Comparison of ENCODE assay signal across 11 cellular contexts in the genomic region with DNA sequence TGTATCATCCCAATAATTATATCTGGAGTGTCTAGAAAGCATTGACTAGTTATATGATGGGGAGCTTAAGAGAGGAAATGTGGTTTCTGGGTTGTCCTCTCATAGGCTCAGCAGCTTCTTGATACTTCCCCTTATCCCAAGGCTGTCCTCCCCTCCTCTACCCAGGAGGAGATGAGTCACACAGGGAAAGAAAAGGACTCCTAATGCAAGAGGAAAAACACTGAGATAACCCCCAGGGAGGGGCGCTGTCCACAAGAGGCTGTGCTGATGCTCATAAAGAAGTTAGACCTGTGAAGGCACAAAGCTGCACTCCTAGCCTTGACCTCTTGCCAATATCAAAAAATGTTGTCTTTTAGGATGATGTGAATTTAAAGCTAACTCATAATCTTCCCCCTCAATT. TPM values are rescaled to one million over a fixed set of nuclear protein-coding genes. Genes with fewer than 3 reads are reported as not detected.
DNase-seq lines count a peak whose midpoint lies in the region; ATAC-seq and TF ChIP-seq lines count a peak whose summit lies in the region.
"Had no signal": no experiment of that assay in that cellular context is flagged by ENCODE, and none has a peak within 500 bp of the region (broad histone marks: within the 10 kb centered on the region; RNA-seq: fewer than 3 reads in every experiment).

No MANE protein-coding gene starts in this region.

- peaks cover 0 to 7% (median 2%) of the 10 kb centered on the region in 7 donors for H3K4me1 Mint-ChIP-seq in naive thymus-derived CD4-positive, alpha-beta T cell
- peaks cover under 1% of the 10 kb centered on the region for H3K4me1 Mint-ChIP-seq in activated CD4-positive, alpha-beta T cell treated with anti-CD3 and anti-CD28 coated beads for 36 hours

- no peak overlapping the region for H3K4me3 Mint-ChIP-seq in naive thymus-derived CD4-positive, alpha-beta T cell
- no peak overlapping the region for H3K4me3 Mint-ChIP-seq in activated CD4-positive, alpha-beta T cell treated with anti-CD3 and anti-CD28 coated beads for 36 hours
- H3K4me3 Mint-ChIP-seq: type B pancreatic cell had no signal

- POLR2A ChIA-PET in naive thymus-derived CD4-positive, alpha-beta T cell (lab: Charles Lee), result no interaction called here
- POLR2A ChIA-PET in activated CD4-positive, alpha-beta T cell treated with anti-CD3 and anti-CD28 coated beads for 36 hours (lab: Charles Lee), result no interaction called here

- no peaks in the 10 kb centered on the region for H3K9me3 Mint-ChIP-seq in naive thymus-derived CD4-positive, alpha-beta T cell
- no peaks in the 10 kb centered on the region for H3K9me3 Mint-ChIP-seq in activated CD4-positive, alpha-beta T cell treated with anti-CD3 and anti-CD28 coated beads for 36 hours (ENCODE audit: low read depth)
- H3K9me3 Mint-ChIP-seq: type B pancreatic cell had no signal

- H3K27ac ChIP-seq in naive thymus-derived CD4-positive, alpha-beta T cell (ENCODE audit: low read depth, low read length), result no peak overlapping the region
- H3K27ac ChIP-seq: body of pancreas had no signal

- no peaks in the 10 kb centered on the region for H3K9me3 ChIP-seq in naive thymus-derived CD4-positive, alpha-beta T cell (ENCODE audit: control insufficient read depth in 2 of 3, low read length in 3 of 3)
- H3K9me3 ChIP-seq: body of pancreas had no signal

- peak; percentile 8 for TF ChIP-seq CTCF in GM12864 (IDR thresholded peaks at IDR 0.05; ENCODE audit: low read depth, low read length, missing control alignments)
- TF ChIP-seq CTCF in cardiac fibroblast (IDR thresholded peaks at IDR 0.05; ENCODE audit: low read depth, low read length), result peak; percentile 10

- no peaks in the 10 kb centered on the region for H3K27me3 ChIP-seq in naive thymus-derived CD4-positive, alpha-beta T cell (ENCODE audit: control insufficient read depth in 2 of 2, insufficient read depth in 2 of 2, low read length in 2 of 2)
- H3K27me3 ChIP-seq: body of pancreas had no signal

- CTCF ChIA-PET in naive thymus-derived CD4-positive, alpha-beta T cell (lab: Charles Lee), result interaction anchor here (0.9 kb wide), 1 partner anchor 8 kb away, joined by 3 read pairs; no protein-coding TSS in a partner anchor
- CTCF ChIA-PET in activated CD4-positive, alpha-beta T cell treated with anti-CD3 and anti-CD28 coated beads for 36 hours (lab: Charles Lee), result interaction anchor here (1.1 to 1.9 kb wide), 4 partner anchors 17 to 158 kb away, joined by 3 to 5 read pairs (median 4); no protein-coding TSS in a partner anchor

- H3K36me3 ChIP-seq in naive thymus-derived CD4-positive, alpha-beta T cell (ENCODE audit: control insufficient read depth in 2 of 3, insufficient read depth in 3 of 3, low read length in 3 of 3), result no peaks in the 10 kb centered on the region

- DNase-seq in GM12864 (ENCODE audit: low read depth) (no peak), NCI-H226 (peak; percentile 86), cardiac fibroblast (ENCODE audit: low read depth in 2 of 2) (peak; percentile 85 to 91)
- DNase-seq in naive thymus-derived CD4-positive, alpha-beta T cell, result no peak
- no peak for DNase-seq in activated T-cell treated with anti-CD3 and anti-CD28 coated beads, Interleukin-2, amount 50 U/mL, for 48 hours
- no peak for DNase-seq in activated CD4-positive, alpha-beta T cell treated with anti-CD3 and anti-CD28 coated beads for 36 hours
- DNase-seq: NCI-H2227 treated with DMSO at 0.1 percent for 48 hours had no signal

- no peak overlapping the region for H3K4me3 ChIP-seq in GM12864 (ENCODE audit: low read depth, low read length)
- no peak overlapping the region for H3K4me3 ChIP-seq in cardiac fibroblast (replicated peaks in 1 of 2; ENCODE audit: low read depth in 2 of 2, low read length in 2 of 2)
- H3K4me3 ChIP-seq in naive thymus-derived CD4-positive, alpha-beta T cell (ENCODE audit: low read length), result no peak overlapping the region
- H3K4me3 ChIP-seq: body of pancreas had no signal

- no peak overlapping the region for H3K27ac Mint-ChIP-seq in naive thymus-derived CD4-positive, alpha-beta T cell
- H3K27ac Mint-ChIP-seq in activated CD4-positive, alpha-beta T cell treated with anti-CD3 and anti-CD28 coated beads for 36 hours, result no peak overlapping the region
- H3K27ac Mint-ChIP-seq: type B pancreatic cell had no signal

- H3K4me1 ChIP-seq in naive thymus-derived CD4-positive, alpha-beta T cell (ENCODE audit: control insufficient read depth in 2 of 2, insufficient read depth in 2 of 2, low read length in 2 of 2), result no peaks in the 10 kb centered on the region
- H3K4me1 ChIP-seq: body of pancreas had no signal

- peak; percentile 29 for ATAC-seq in naive thymus-derived CD4-positive, alpha-beta T cell
- no peak for ATAC-seq in GM18858 (IDR thresholded peaks at IDR 0.05; ENCODE audit: unreplicated experiment)
- no peak for ATAC-seq in activated CD4-positive, alpha-beta T cell treated with anti-CD3 and anti-CD28 coated beads for 36 hours
- no peak for ATAC-seq in HG03039 (IDR thresholded peaks at IDR 0.05; ENCODE audit: unreplicated experiment)
- ATAC-seq: body of pancreas had no signal

- peaks cover 0 to 28% (median 9%) of the 10 kb centered on the region in 5 donors for H3K27me3 Mint-ChIP-seq in naive thymus-derived CD4-positive, alpha-beta T cell
- no peaks in the 10 kb centered on the region for H3K27me3 Mint-ChIP-seq in activated CD4-positive, alpha-beta T cell treated with anti-CD3 and anti-CD28 coated beads for 36 hours
- H3K27me3 Mint-ChIP-seq: type B pancreatic cell had no signal

- no peaks in the 10 kb centered on the region for H3K36me3 Mint-ChIP-seq in naive thymus-derived CD4-positive, alpha-beta T cell
- no peaks in the 10 kb centered on the region for H3K36me3 Mint-ChIP-seq in activated CD4-positive, alpha-beta T cell treated with anti-CD3 and anti-CD28 coated beads for 36 hours (ENCODE audit: low read depth)
- H3K36me3 Mint-ChIP-seq: type B pancreatic cell had no signal

- intact Hi-C loops in naive thymus-derived CD4-positive, alpha-beta T cell (cut with micrococcal nuclease), result no loop called here
- intact Hi-C loops in activated CD4-positive, alpha-beta T cell treated with anti-CD3 and anti-CD28 coated beads for 36 hours (cut with DNase I, micrococcal nuclease), result no loop called here

RNA-seq across cellular contexts. Expression of gene GYG1, which starts 28.8 kb away (rescaled TPM):
- total RNA-seq in naive thymus-derived CD4-positive, alpha-beta T cell, result 10 to 100 TPM; 15.5 to 39.3 (median 16.2) TPM
- polyA plus RNA-seq in naive thymus-derived CD4-positive, alpha-beta T cell, result 10 to 100 TPM; 28.9 to 34.7 TPM
- 10 to 100 TPM; 13.3 to 14.0 TPM for total RNA-seq in activated CD4-positive, alpha-beta T cell treated with anti-CD3 and anti-CD28 coated beads for 36 hours

Comparison
In these comparisons a context has a peak if more than half of its experiments do, and no peak if none do; other contexts are left out.
1. DNase-seq: peak in NCI-H226 (single experiment) and cardiac fibroblast (2 of 2); none in GM12864 (single experiment), naive thymus-derived CD4-positive, alpha-beta T cell (0 of 9), activated T-cell treated with anti-CD3 and anti-CD28 coated beads, Interleukin-2, amount 50 U/mL, for 48 hours (0 of 2) and activated CD4-positive, alpha-beta T cell treated with anti-CD3 and anti-CD28 coated beads for 36 hours (single experiment).